Comparison of ENCODE assay signal across 8 cellular contexts in genomic region chr21:17819878-17820232, GRCh38. TPM values are rescaled to one million over a fixed set of nuclear protein-coding genes. Genes with fewer than 3 reads are reported as not detected.
DNase-seq lines count a peak whose midpoint lies in the region; ATAC-seq and TF ChIP-seq lines count a peak whose summit lies in the region.

No MANE protein-coding gene starts in this region.

- no peak for TF ChIP-seq CTCF in cardiac muscle cell (IDR thresholded peaks at IDR 0.05; ENCODE audit: low read depth, low read length)
- no peak for TF ChIP-seq CTCF in sigmoid colon (IDR thresholded peaks at IDR 0.05)

- WGBS in sigmoid colon, 2 donors, result 0 to 1% methylated on average over 6 of the region's 6 CpGs

- H3K9me3 ChIP-seq in cardiac muscle cell (ENCODE audit: low read depth) (no peaks in the 10 kb centered on the region), sigmoid colon (no peaks in the 10 kb centered on the region)

- intact Hi-C loops in sigmoid colon (cut with DNase I), result loop anchor here (5.0 kb wide), 1 partner anchor 208 kb away; the partner anchor contains the start of gene BTG3

- in situ Hi-C loops in KBM-7 (cut with MboI; ENCODE audit: low pct_unique_long_range_greater_than_20kb, low sequenced_read_pairs), result no loop called here

- H3K27me3 ChIP-seq in cardiac muscle cell, result no peaks in the 10 kb centered on the region
- no peaks in the 10 kb centered on the region for H3K27me3 ChIP-seq in sigmoid colon

- peak; percentile 67 for ATAC-seq in GM21786 (IDR thresholded peaks at IDR 0.05; ENCODE audit: unreplicated experiment)
- peak; percentile 49 to 52 for ATAC-seq in activated CD4-positive, CD25-positive, alpha-beta regulatory T cell treated with anti-CD3 and anti-CD28 coated beads, Interleukin-2, amount 50 U/mL, for 24 hours

- H3K36me3 ChIP-seq in cardiac muscle cell (peaks cover 7% of the 10 kb centered on the region), sigmoid colon (peaks cover 0 to 8% (median 0%) of the 10 kb centered on the region in 4 donors)

- no peak for TF ChIP-seq POLR2A in sigmoid colon (IDR thresholded peaks at IDR 0.05)

- H3K27ac ChIP-seq in cardiac muscle cell (peak overlapping the region; percentile 99), sigmoid colon (peak overlapping the region; percentile 86 to 93 (median 88))

- peaks cover 18% of the 10 kb centered on the region for H3K4me1 ChIP-seq in cardiac muscle cell (ENCODE audit: low read depth)
- H3K4me1 ChIP-seq in sigmoid colon, result peaks cover 0 to 28% (median 18%) of the 10 kb centered on the region in 4 donors

- no peak for TF ChIP-seq EP300 in sigmoid colon (IDR thresholded peaks at IDR 0.05)

- H3K4me3 ChIP-seq in cardiac muscle cell (peak overlapping the region; percentile 73), sigmoid colon (peak overlapping the region; percentile 59 to 95 (median 94))

- peak; percentile 64 for DNase-seq in NCI-H2107 (lab: John Stamatoyannopoulos, UW)
- no peak for DNase-seq in NCI-H2107 treated with DMSO at 0.1 percent for 48 hours (lab: John Stamatoyannopoulos, UW; ENCODE audit: unreplicated experiment)
- DNase-seq in KBM-7, result peak; percentile 86
- no peak for DNase-seq in cardiac muscle cell (ENCODE audit: low read depth in 1 of 2, low spot score in 1 of 2)
- no peak for DNase-seq in sigmoid colon
- no peak for DNase-seq in GDM1 (lab: John Stamatoyannopoulos, UW)

RNA-seq across cellular contexts. Expression of gene C21orf91, which starts 0.7 kb away (rescaled TPM):
- total RNA-seq in cardiac muscle cell (8.6 and 12.7 TPM in 2 replicates), sigmoid colon (10 to 100 TPM in 2 of 4 donors, 1 to 10 TPM in 2; 6.4 to 12.8 (median 8.4) TPM)
- polyA plus RNA-seq in cardiac muscle cell (11.2 and 23.2 TPM in 2 replicates), sigmoid colon (1 to 10 TPM; 2.4 to 3.8 (median 2.8) TPM)

Comparison
In these comparisons a context has a peak if more than half of its experiments do, and no peak if none do; other contexts are left out.
1. DNase-seq: peak in NCI-H2107 (single experiment) and KBM-7 (single experiment); none in NCI-H2107 treated with DMSO at 0.1 percent for 48 hours (single experiment), cardiac muscle cell (0 of 2), sigmoid colon (single experiment) and GDM1 (single experiment).